20 cellular contexts compared by ENCODE assay signal in genomic region chr2:10873171-10873570, GRCh38. TPM values are rescaled to one million over a fixed set of nuclear protein-coding genes. Genes with fewer than 3 reads are reported as not detected.
"Had no signal": no experiment of that assay in that cellular context is flagged by ENCODE, and none has a peak within 500 bp of the region (broad histone marks: within the 10 kb centered on the region; RNA-seq: fewer than 3 reads in every experiment).

No MANE protein-coding gene starts in this region.

- H3K27ac ChIP-seq: breast epithelium, prostate gland, upper lobe of right lung had no signal

- H3K4me3 Mint-ChIP-seq: activated B cell treated with CpG ODN at 0.5 μM for 24 hours; activated CD4-positive, alpha-beta T cell treated with anti-CD3 and anti-CD28 coated beads, Interleukin-2, amount 10 ng/mL, durations not matched to agents 7 days and 5 days; activated naive CD8-positive, alpha-beta T cell treated with anti-CD3 and anti-CD28 coated beads, Interleukin-2, amount 10 ng/mL, durations not matched to agents 7 days and 5 days; naive thymus-derived CD8-positive, alpha-beta T cell; stimulated activated naive CD8-positive, alpha-beta T cell treated with anti-CD3 and anti-CD28 coated beads, Interleukin-15, Interleukin-2, amounts not matched to agents 100 ng/mL and 50 ng/mL, for 24 hours had no signal

- ATAC-seq: esophagus mucosa; naive thymus-derived CD8-positive, alpha-beta T cell; upper lobe of right lung had no signal

- H3K4me1 ChIP-seq: breast epithelium, prostate gland, upper lobe of right lung had no signal

- H3K27me3 ChIP-seq: breast epithelium, sigmoid colon, upper lobe of right lung had no signal

- H3K4me1 Mint-ChIP-seq: activated B cell treated with CpG ODN at 0.5 μM for 24 hours; activated CD4-positive, alpha-beta T cell treated with anti-CD3 and anti-CD28 coated beads, Interleukin-2, amount 10 ng/mL, durations not matched to agents 7 days and 5 days had no signal

- H3K4me3 ChIP-seq: breast epithelium, mucosa of descending colon, prostate gland, sigmoid colon, upper lobe of right lung had no signal

- DNase-seq: activated B cell treated with CpG ODN at 0.5 μM for 24 hours; activated CD4-positive, alpha-beta T cell treated with anti-CD3 and anti-CD28 coated beads, Interleukin-2, amount 10 ng/mL, durations not matched to agents 7 days and 5 days; activated gamma-delta T cell; activated naive CD8-positive, alpha-beta T cell treated with anti-CD3 and anti-CD28 coated beads, Interleukin-2, amount 10 ng/mL, durations not matched to agents 7 days and 5 days; activated T-cell treated with anti-CD3 and anti-CD28 coated beads, Interleukin-2, amount 50 U/mL, for 1 hour; anterior cingulate cortex; left cardiac atrium; mammary epithelial cell; mucosa of descending colon; naive thymus-derived CD8-positive, alpha-beta T cell; nucleus accumbens; sigmoid colon; stimulated activated CD4-positive, alpha-beta T cell treated with anti-CD3 and anti-CD28 coated beads, Interleukin-2, amount 100 ng/mL, for 24 hours; SW 1271; upper lobe of right lung had no signal

- H3K9me3 ChIP-seq: mucosa of descending colon, prostate gland, upper lobe of right lung had no signal

- H3K36me3 ChIP-seq: breast epithelium, prostate gland, sigmoid colon, upper lobe of right lung had no signal

- H3K9me3 Mint-ChIP-seq: activated naive CD8-positive, alpha-beta T cell treated with anti-CD3 and anti-CD28 coated beads, Interleukin-2, amount 10 ng/mL, durations not matched to agents 7 days and 5 days had no signal

- H3K27ac Mint-ChIP-seq: activated B cell treated with CpG ODN at 0.5 μM for 24 hours; activated CD4-positive, alpha-beta T cell treated with anti-CD3 and anti-CD28 coated beads, Interleukin-2, amount 10 ng/mL, durations not matched to agents 7 days and 5 days; activated naive CD8-positive, alpha-beta T cell treated with anti-CD3 and anti-CD28 coated beads, Interleukin-2, amount 10 ng/mL, durations not matched to agents 7 days and 5 days; naive thymus-derived CD8-positive, alpha-beta T cell; stimulated activated naive CD8-positive, alpha-beta T cell treated with anti-CD3 and anti-CD28 coated beads, Interleukin-15, Interleukin-2, amounts not matched to agents 100 ng/mL and 50 ng/mL, for 24 hours had no signal

RNA-seq across cellular contexts. Expression of gene KCNF1, which starts 38.6 kb away (rescaled TPM):
- total RNA-seq: activated B cell treated with CpG ODN at 0.5 μM for 24 hours; activated CD4-positive, alpha-beta T cell treated with anti-CD3 and anti-CD28 coated beads, Interleukin-2, amount 10 ng/mL, durations not matched to agents 7 days and 5 days; activated naive CD8-positive, alpha-beta T cell treated with anti-CD3 and anti-CD28 coated beads, Interleukin-2, amount 10 ng/mL, durations not matched to agents 7 days and 5 days; chondrocyte; esophagus mucosa; naive thymus-derived CD8-positive, alpha-beta T cell had no signal
- polyA plus RNA-seq: naive thymus-derived CD8-positive, alpha-beta T cell had no signal
